Comparison of ENCODE assay signal across 1 cellular context in genomic region chr19:55062735-55063491, GRCh38.
A peak's percentile ranks its signal among the peaks of the same experiment; 100 is the strongest.
TF ChIP-seq lines count a peak whose summit lies in the region.

RDH13 (minus strand) TSS chr19:55063148; CDS start chr19:55063032, 116 bp downstream.

TF ChIP-seq in HepG2, 621 proteins besides CTCF, POLR2A, EP300 and RAD21 (continued from another document and continues in another):
- TF ChIP-seq ETV5 (CRISPR knock-in tag; IDR thresholded peaks at IDR 0.05; ENCODE audit: borderline replicate concordance): peak; percentile 73
- TF ChIP-seq ZNF781 (CRISPR knock-in tag; IDR thresholded peaks at IDR 0.05; ENCODE audit: borderline replicate concordance, not compliant biosample characterization): no peak
- TF ChIP-seq ETV6 (CRISPR knock-in tag; conservative IDR thresholded peaks at IDR 0.05): no peak
- TF ChIP-seq ZNF839 (CRISPR knock-in tag; IDR thresholded peaks at IDR 0.05; ENCODE audit: borderline replicate concordance): no peak
- TF ChIP-seq ZNF720 (CRISPR knock-in tag; IDR thresholded peaks at IDR 0.05): no peak
- TF ChIP-seq, protein P1, sequence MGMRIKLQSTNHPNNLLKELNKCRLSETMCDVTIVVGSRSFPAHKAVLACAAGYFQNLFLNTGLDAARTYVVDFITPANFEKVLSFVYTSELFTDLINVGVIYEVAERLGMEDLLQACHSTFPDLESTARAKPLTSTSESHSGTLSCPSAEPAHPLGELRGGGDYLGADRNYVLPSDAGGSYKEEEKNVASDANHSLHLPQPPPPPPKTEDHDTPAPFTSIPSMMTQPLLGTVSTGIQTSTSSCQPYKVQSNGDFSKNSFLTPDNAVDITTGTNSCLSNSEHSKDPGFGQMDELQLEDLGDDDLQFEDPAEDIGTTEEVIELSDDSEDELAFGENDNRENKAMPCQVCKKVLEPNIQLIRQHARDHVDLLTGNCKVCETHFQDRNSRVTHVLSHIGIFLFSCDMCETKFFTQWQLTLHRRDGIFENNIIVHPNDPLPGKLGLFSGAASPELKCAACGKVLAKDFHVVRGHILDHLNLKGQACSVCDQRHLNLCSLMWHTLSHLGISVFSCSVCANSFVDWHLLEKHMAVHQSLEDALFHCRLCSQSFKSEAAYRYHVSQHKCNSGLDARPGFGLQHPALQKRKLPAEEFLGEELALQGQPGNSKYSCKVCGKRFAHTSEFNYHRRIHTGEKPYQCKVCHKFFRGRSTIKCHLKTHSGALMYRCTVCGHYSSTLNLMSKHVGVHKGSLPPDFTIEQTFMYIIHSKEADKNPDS (CRISPR knock-in tag; IDR thresholded peaks at IDR 0.05): no peak
- TF ChIP-seq, protein P2, sequence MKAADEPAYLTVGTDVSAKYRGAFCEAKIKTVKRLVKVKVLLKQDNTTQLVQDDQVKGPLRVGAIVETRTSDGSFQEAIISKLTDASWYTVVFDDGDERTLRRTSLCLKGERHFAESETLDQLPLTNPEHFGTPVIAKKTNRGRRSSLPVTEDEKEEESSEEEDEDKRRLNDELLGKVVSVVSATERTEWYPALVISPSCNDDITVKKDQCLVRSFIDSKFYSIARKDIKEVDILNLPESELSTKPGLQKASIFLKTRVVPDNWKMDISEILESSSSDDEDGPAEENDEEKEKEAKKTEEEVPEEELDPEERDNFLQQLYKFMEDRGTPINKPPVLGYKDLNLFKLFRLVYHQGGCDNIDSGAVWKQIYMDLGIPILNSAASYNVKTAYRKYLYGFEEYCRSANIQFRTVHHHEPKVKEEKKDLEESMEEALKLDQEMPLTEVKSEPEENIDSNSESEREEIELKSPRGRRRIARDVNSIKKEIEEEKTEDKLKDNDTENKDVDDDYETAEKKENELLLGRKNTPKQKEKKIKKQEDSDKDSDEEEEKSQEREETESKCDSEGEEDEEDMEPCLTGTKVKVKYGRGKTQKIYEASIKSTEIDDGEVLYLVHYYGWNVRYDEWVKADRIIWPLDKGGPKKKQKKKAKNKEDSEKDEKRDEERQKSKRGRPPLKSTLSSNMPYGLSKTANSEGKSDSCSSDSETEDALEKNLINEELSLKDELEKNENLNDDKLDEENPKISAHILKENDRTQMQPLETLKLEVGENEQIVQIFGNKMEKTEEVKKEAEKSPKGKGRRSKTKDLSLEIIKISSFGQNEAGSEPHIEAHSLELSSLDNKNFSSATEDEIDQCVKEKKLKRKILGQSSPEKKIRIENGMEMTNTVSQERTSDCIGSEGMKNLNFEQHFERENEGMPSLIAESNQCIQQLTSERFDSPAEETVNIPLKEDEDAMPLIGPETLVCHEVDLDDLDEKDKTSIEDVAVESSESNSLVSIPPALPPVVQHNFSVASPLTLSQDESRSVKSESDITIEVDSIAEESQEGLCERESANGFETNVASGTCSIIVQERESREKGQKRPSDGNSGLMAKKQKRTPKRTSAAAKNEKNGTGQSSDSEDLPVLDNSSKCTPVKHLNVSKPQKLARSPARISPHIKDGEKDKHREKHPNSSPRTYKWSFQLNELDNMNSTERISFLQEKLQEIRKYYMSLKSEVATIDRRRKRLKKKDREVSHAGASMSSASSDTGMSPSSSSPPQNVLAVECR (CRISPR knock-in tag; IDR thresholded peaks at IDR 0.05; ENCODE audit: borderline replicate concordance): peak; percentile 73; the same call in 1 of the 2 replicates
- no peak for TF ChIP-seq ZNF468 (CRISPR knock-in tag; IDR thresholded peaks at IDR 0.05)
- no peak for TF ChIP-seq MXD4 (CRISPR knock-in tag; IDR thresholded peaks at IDR 0.05)
- TF ChIP-seq, protein P3, sequence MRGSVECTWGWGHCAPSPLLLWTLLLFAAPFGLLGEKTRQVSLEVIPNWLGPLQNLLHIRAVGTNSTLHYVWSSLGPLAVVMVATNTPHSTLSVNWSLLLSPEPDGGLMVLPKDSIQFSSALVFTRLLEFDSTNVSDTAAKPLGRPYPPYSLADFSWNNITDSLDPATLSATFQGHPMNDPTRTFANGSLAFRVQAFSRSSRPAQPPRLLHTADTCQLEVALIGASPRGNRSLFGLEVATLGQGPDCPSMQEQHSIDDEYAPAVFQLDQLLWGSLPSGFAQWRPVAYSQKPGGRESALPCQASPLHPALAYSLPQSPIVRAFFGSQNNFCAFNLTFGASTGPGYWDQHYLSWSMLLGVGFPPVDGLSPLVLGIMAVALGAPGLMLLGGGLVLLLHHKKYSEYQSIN (CRISPR knock-in tag; IDR thresholded peaks at IDR 0.05; ENCODE audit: borderline replicate concordance): no peak
- no peak for TF ChIP-seq BATF2 (CRISPR knock-in tag; IDR thresholded peaks at IDR 0.05)
- TF ChIP-seq LBX2 (CRISPR knock-in tag; IDR thresholded peaks at IDR 0.05; ENCODE audit: borderline replicate concordance): no peak
- no peak for TF ChIP-seq AHDC1 (CRISPR knock-in tag; IDR thresholded peaks at IDR 0.05; ENCODE audit: borderline replicate concordance)
- no peak for TF ChIP-seq CBX5 (CRISPR knock-in tag; IDR thresholded peaks at IDR 0.05; ENCODE audit: borderline replicate concordance)
- TF ChIP-seq, protein P4, sequence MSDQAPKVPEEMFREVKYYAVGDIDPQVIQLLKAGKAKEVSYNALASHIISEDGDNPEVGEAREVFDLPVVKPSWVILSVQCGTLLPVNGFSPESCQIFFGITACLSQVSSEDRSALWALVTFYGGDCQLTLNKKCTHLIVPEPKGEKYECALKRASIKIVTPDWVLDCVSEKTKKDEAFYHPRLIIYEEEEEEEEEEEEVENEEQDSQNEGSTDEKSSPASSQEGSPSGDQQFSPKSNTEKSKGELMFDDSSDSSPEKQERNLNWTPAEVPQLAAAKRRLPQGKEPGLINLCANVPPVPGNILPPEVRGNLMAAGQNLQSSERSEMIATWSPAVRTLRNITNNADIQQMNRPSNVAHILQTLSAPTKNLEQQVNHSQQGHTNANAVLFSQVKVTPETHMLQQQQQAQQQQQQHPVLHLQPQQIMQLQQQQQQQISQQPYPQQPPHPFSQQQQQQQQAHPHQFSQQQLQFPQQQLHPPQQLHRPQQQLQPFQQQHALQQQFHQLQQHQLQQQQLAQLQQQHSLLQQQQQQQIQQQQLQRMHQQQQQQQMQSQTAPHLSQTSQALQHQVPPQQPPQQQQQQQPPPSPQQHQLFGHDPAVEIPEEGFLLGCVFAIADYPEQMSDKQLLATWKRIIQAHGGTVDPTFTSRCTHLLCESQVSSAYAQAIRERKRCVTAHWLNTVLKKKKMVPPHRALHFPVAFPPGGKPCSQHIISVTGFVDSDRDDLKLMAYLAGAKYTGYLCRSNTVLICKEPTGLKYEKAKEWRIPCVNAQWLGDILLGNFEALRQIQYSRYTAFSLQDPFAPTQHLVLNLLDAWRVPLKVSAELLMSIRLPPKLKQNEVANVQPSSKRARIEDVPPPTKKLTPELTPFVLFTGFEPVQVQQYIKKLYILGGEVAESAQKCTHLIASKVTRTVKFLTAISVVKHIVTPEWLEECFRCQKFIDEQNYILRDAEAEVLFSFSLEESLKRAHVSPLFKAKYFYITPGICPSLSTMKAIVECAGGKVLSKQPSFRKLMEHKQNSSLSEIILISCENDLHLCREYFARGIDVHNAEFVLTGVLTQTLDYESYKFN (CRISPR knock-in tag; conservative IDR thresholded peaks at IDR 0.05): no peak; the same call in 1 of the 2 replicates
- TF ChIP-seq ATF1 (CRISPR knock-in tag; IDR thresholded peaks at IDR 0.05): peak; percentile 75
- TF ChIP-seq ZNF33B (CRISPR knock-in tag; IDR thresholded peaks at IDR 0.05): no peak
- peak; percentile 65 for TF ChIP-seq GABPA (IDR thresholded peaks at IDR 0.05; ENCODE audit: low read depth, low read length)
- TF ChIP-seq GABPA (CRISPR knock-in tag; IDR thresholded peaks at IDR 0.05; ENCODE audit: low read depth): no peak
- no peak for TF ChIP-seq MIER2 (CRISPR knock-in tag; IDR thresholded peaks at IDR 0.05)
- no peak for TF ChIP-seq REL (CRISPR knock-in tag; conservative IDR thresholded peaks at IDR 0.05)
- TF ChIP-seq RARG (CRISPR knock-in tag; IDR thresholded peaks at IDR 0.05; ENCODE audit: low read depth): no peak
- no peak for TF ChIP-seq ZNF577 (CRISPR knock-in tag; IDR thresholded peaks at IDR 0.05; ENCODE audit: borderline replicate concordance, low read depth)
- TF ChIP-seq IRF1 (CRISPR knock-in tag; IDR thresholded peaks at IDR 0.05; ENCODE audit: low read depth): no peak
- peak; percentile 39; the same call in 1 of the 2 replicates for TF ChIP-seq PHF20 (CRISPR knock-in tag; IDR thresholded peaks at IDR 0.05)
- TF ChIP-seq ZNF564 (CRISPR knock-in tag; IDR thresholded peaks at IDR 0.05): no peak
- TF ChIP-seq HOXA3 (CRISPR knock-in tag; IDR thresholded peaks at IDR 0.05): peak; percentile 78
- TF ChIP-seq, protein P5, sequence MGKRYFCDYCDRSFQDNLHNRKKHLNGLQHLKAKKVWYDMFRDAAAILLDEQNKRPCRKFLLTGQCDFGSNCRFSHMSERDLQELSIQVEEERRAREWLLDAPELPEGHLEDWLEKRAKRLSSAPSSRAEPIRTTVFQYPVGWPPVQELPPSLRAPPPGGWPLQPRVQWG (CRISPR knock-in tag; IDR thresholded peaks at IDR 0.05; ENCODE audit: borderline replicate concordance, low read depth): no peak
- TF ChIP-seq SMARCE1 (IDR thresholded peaks at IDR 0.05; ENCODE audit: borderline replicate concordance): no peak
- TF ChIP-seq ZMYM2 (CRISPR knock-in tag; IDR thresholded peaks at IDR 0.05): peak; percentile 94
- TF ChIP-seq SPEN (CRISPR knock-in tag; IDR thresholded peaks at IDR 0.05; ENCODE audit: low read depth): peak; percentile 46; the same call in 1 of the 2 replicates
- TF ChIP-seq ZNF773 (CRISPR knock-in tag; IDR thresholded peaks at IDR 0.05; ENCODE audit: borderline replicate concordance): no peak
- TF ChIP-seq ZBTB1 (CRISPR knock-in tag; IDR thresholded peaks at IDR 0.05; ENCODE audit: borderline replicate concordance): no peak
- TF ChIP-seq FOSL1 (CRISPR knock-in tag; IDR thresholded peaks at IDR 0.05; ENCODE audit: borderline replicate concordance): no peak
- no peak for TF ChIP-seq MYNN (CRISPR knock-in tag; IDR thresholded peaks at IDR 0.05; ENCODE audit: low read depth)
- no peak for TF ChIP-seq ZNF136 (CRISPR knock-in tag; IDR thresholded peaks at IDR 0.05; ENCODE audit: low read depth)
- peak; percentile 77 for TF ChIP-seq ESRRA (CRISPR knock-in tag; IDR thresholded peaks at IDR 0.05; ENCODE audit: low read depth)
- no peak for TF ChIP-seq ZBTB43 (CRISPR knock-in tag; conservative IDR thresholded peaks at IDR 0.05)
- no peak for TF ChIP-seq HCFC1 (IDR thresholded peaks at IDR 0.05; ENCODE audit: low read depth, low read length)
- no peak for TF ChIP-seq BRD4 (CRISPR knock-in tag; IDR thresholded peaks at IDR 0.05)
- peak; percentile 23; the same call in 1 of the 2 replicates for TF ChIP-seq MXD3 (CRISPR knock-in tag; IDR thresholded peaks at IDR 0.05)
